In genomic region chr6:43778131-43778857, GRCh38 we compare ENCODE assay signal across 19 cellular contexts.
"Had no signal": no experiment of that assay in that cellular context is flagged by ENCODE, and none has a peak within 500 bp of the region (broad histone marks: within the 10 kb centered on the region; RNA-seq: fewer than 3 reads in every experiment).

No MANE protein-coding gene starts in this region.

- H3K4me2 ChIP-seq: hepatocyte, neural progenitor cell had no signal

- FAIRE-seq: endothelial cell of umbilical vein, frontal cortex had no signal

- H3K9ac ChIP-seq: neural progenitor cell, parathyroid adenoma had no signal

- H3K4me3 ChIP-seq: colonic mucosa, hepatocyte, lower lobe of right lung, neural progenitor cell had no signal

- H3K27me3 ChIP-seq: colonic mucosa, hepatocyte, neural progenitor cell had no signal

- ATAC-seq: activated T-cell treated with anti-CD3 and anti-CD28 coated beads, Interleukin-2, amount 50 U/mL, for 72 hours; lower lobe of right lung; stimulated activated memory B cell treated with anti-CD40 and anti-IgM and Interleukin-4, amounts not matched to agents 10 μg/mL and 1 μg/mL and 100 μg/mL, for 72 hours had no signal

- H3K9me3 ChIP-seq: colonic mucosa, lower lobe of right lung had no signal

- DNase-seq: activated CD4-positive, alpha-beta memory T cell treated with anti-CD3 and anti-CD28 coated beads for 36 hours; activated CD4-positive, alpha-beta T cell treated with anti-CD3 and anti-CD28 coated beads for 1 hour; activated gamma-delta T cell treated with Interleukin-2 at 50 U/mL for 16 hours; activated naive CD8-positive, alpha-beta T cell treated with anti-CD3 and anti-CD28 coated beads, Interleukin-2, amount 10 ng/mL, durations not matched to agents 7 days and 5 days; activated T-cell treated with anti-CD3 and anti-CD28 coated beads, Interleukin-2, amount 50 U/mL, for 72 hours; anterior cingulate cortex; colonic mucosa; effector CD4-positive, alpha-beta T cell; lower lobe of right lung; midbrain; stimulated activated CD4-positive, alpha-beta T cell treated with anti-CD3 and anti-CD28 coated beads, Interleukin-1b, Interleukin-23, amount 100 ng/mL, for 48 hours; T-helper 9 cell; trophoblast cell had no signal

- H3K27ac ChIP-seq: colonic mucosa, hepatocyte, lower lobe of right lung, neural progenitor cell, parathyroid adenoma had no signal

- H3K36me3 ChIP-seq: neural progenitor cell had no signal
